Comparison of ENCODE assay signal across 3 cellular contexts in the genomic region with DNA sequence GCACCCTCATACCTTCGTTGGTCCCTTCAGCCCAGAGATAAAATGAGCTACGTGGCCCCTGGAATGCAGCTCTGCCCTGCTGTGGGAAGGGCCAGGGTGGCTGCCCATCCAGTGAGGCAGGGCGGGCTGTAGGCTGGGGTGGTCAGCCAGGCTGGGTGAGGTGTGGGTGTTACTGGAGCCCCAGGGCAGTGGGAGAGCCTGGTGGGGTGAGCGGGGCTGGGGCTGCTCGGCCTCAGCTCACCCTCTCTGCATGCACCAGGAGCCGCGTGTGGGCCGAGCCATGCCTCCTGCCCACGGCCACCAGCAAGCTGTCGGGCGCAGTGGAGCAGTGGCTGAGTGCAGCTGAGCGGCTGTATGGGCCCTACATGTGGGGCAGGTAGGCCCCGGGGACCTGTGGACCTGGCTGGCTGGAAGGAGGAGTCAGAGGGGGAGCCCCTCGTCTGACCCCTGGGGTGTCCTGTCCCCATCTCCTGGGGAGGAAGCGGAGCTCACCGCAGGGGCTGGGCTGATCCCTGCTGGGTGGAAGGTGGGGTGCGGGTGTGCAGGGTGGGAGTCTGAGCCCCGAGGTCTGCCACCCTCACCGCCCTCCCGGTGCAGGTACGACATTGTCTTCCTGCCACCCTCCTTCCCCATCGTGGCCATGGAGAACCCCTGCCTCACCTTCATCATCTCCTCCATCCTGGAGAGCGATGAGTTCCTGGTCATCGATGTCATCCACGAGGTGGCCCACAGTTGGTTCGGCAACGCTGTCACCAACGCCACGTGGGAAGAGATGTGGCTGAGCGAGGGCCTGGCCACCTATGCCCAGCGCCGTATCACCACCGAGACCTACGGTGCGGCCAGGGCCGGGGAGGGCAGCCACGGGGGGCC.
TF ChIP-seq lines count a peak whose summit lies in the region.

No MANE protein-coding gene starts in this region.

TF ChIP-seq in SK-N-SH, 30 proteins besides CTCF, POLR2A, EP300 and RAD21:
- TF ChIP-seq, protein P1, sequence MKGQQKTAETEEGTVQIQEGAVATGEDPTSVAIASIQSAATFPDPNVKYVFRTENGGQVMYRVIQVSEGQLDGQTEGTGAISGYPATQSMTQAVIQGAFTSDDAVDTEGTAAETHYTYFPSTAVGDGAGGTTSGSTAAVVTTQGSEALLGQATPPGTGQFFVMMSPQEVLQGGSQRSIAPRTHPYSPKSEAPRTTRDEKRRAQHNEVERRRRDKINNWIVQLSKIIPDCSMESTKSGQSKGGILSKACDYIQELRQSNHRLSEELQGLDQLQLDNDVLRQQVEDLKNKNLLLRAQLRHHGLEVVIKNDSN (IDR thresholded peaks at IDR 0.05; ENCODE audit: borderline replicate concordance, low read depth) = no peak
- TF ChIP-seq POLR2AphosphoS5 (IDR thresholded peaks at IDR 0.05; ENCODE audit: low read depth, low read length) (no peak), NRF1 (IDR thresholded peaks at IDR 0.05; ENCODE audit: low read depth, low read length) (no peak), FOXJ3 (CRISPR knock-in tag; IDR thresholded peaks at IDR 0.05) (no peak), SIN3A (IDR thresholded peaks at IDR 0.05; ENCODE audit: borderline replicate concordance, low read depth, low read length) (no peak), RCOR1 (IDR thresholded peaks at IDR 0.05; ENCODE audit: low read length) (no peak), TEAD4 (IDR thresholded peaks at IDR 0.05; ENCODE audit: borderline replicate concordance, insufficient read depth) (no peak), TCF12 (IDR thresholded peaks at IDR 0.05) (no peak), GATA2 (CRISPR knock-in tag; IDR thresholded peaks at IDR 0.05) (no peak), EZH2phosphoT487 (IDR thresholded peaks at IDR 0.05; ENCODE audit: borderline replicate concordance, low read depth) (no peak)
- TF ChIP-seq, protein P2, sequence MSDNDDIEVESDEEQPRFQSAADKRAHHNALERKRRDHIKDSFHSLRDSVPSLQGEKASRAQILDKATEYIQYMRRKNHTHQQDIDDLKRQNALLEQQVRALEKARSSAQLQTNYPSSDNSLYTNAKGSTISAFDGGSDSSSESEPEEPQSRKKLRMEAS (IDR thresholded peaks at IDR 0.05; ENCODE audit: low read depth) = no peak

TF ChIP-seq in SK-N-SH treated with all-trans-retinoic acid at 6 μM for 48 hours, 23 proteins besides CTCF, POLR2A, EP300 and RAD21 (continued from another document and continues in another):
- TF ChIP-seq, protein P3, sequence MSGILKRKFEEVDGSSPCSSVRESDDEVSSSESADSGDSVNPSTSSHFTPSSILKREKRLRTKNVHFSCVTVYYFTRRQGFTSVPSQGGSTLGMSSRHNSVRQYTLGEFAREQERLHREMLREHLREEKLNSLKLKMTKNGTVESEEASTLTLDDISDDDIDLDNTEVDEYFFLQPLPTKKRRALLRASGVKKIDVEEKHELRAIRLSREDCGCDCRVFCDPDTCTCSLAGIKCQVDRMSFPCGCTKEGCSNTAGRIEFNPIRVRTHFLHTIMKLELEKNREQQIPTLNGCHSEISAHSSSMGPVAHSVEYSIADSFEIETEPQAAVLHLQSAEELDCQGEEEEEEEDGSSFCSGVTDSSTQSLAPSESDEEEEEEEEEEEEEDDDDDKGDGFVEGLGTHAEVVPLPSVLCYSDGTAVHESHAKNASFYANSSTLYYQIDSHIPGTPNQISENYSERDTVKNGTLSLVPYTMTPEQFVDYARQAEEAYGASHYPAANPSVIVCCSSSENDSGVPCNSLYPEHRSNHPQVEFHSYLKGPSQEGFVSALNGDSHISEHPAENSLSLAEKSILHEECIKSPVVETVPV (CRISPR knock-in tag; IDR thresholded peaks at IDR 0.05) = no peak
- no peak for TF ChIP-seq BACH2 (CRISPR knock-in tag; IDR thresholded peaks at IDR 0.05; ENCODE audit: borderline replicate concordance)
- TF ChIP-seq, protein P4, sequence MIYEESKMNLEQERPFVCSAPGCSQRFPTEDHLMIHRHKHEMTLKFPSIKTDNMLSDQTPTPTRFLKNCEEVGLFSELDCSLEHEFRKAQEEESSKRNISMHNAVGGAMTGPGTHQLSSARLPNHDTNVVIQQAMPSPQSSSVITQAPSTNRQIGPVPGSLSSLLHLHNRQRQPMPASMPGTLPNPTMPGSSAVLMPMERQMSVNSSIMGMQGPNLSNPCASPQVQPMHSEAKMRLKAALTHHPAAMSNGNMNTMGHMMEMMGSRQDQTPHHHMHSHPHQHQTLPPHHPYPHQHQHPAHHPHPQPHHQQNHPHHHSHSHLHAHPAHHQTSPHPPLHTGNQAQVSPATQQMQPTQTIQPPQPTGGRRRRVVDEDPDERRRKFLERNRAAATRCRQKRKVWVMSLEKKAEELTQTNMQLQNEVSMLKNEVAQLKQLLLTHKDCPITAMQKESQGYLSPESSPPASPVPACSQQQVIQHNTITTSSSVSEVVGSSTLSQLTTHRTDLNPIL (CRISPR knock-in tag; IDR thresholded peaks at IDR 0.05; ENCODE audit: low read depth) = no peak
- no peak for TF ChIP-seq ZNF565 (CRISPR knock-in tag; conservative IDR thresholded peaks at IDR 0.05; ENCODE audit: low read depth)
- TF ChIP-seq RARB (CRISPR knock-in tag; IDR thresholded peaks at IDR 0.05) = no peak
- TF ChIP-seq, protein P5, sequence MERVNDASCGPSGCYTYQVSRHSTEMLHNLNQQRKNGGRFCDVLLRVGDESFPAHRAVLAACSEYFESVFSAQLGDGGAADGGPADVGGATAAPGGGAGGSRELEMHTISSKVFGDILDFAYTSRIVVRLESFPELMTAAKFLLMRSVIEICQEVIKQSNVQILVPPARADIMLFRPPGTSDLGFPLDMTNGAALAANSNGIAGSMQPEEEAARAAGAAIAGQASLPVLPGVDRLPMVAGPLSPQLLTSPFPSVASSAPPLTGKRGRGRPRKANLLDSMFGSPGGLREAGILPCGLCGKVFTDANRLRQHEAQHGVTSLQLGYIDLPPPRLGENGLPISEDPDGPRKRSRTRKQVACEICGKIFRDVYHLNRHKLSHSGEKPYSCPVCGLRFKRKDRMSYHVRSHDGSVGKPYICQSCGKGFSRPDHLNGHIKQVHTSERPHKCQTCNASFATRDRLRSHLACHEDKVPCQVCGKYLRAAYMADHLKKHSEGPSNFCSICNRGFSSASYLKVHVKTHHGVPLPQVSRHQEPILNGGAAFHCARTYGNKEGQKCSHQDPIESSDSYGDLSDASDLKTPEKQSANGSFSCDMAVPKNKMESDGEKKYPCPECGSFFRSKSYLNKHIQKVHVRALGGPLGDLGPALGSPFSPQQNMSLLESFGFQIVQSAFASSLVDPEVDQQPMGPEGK (CRISPR knock-in tag; IDR thresholded peaks at IDR 0.05; ENCODE audit: borderline replicate concordance) = no peak
- TF ChIP-seq ZNF8 (CRISPR knock-in tag; IDR thresholded peaks at IDR 0.05) = no peak
- no peak for TF ChIP-seq ISL1 (CRISPR knock-in tag; IDR thresholded peaks at IDR 0.05)
- TF ChIP-seq TCF4 (CRISPR knock-in tag; IDR thresholded peaks at IDR 0.05; ENCODE audit: borderline replicate concordance) = no peak
- TF ChIP-seq PPARA (CRISPR knock-in tag; IDR thresholded peaks at IDR 0.05; ENCODE audit: borderline replicate concordance) = no peak
- TF ChIP-seq, protein P6, sequence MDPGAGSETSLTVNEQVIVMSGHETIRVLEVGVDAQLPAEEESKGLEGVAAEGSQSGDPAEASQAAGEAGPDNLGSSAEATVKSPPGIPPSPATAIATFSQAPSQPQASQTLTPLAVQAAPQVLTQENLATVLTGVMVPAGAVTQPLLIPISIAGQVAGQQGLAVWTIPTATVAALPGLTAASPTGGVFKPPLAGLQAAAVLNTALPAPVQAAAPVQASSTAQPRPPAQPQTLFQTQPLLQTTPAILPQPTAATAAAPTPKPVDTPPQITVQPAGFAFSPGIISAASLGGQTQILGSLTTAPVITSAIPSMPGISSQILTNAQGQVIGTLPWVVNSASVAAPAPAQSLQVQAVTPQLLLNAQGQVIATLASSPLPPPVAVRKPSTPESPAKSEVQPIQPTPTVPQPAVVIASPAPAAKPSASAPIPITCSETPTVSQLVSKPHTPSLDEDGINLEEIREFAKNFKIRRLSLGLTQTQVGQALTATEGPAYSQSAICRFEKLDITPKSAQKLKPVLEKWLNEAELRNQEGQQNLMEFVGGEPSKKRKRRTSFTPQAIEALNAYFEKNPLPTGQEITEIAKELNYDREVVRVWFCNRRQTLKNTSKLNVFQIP (CRISPR knock-in tag; IDR thresholded peaks at IDR 0.05; ENCODE audit: borderline replicate concordance, low read depth) = no peak

TF ChIP-seq in HEK293T, 16 proteins besides CTCF, POLR2A, EP300 and RAD21 (continued from another document):
- TF ChIP-seq FOXM1 (IDR thresholded peaks at IDR 0.05; ENCODE audit: borderline replicate concordance) (no peak), FOXA1 (IDR thresholded peaks at IDR 0.05) (no peak)
TF ChIP-seq in HEK293T: peak in this region for 0.
